8 cellular contexts compared by ENCODE assay signal in genomic region chr19:47095707-47096704, GRCh38. TPM values are rescaled to one million over a fixed set of nuclear protein-coding genes. Genes with fewer than 3 reads are reported as not detected.
A peak's percentile ranks its signal among the peaks of the same experiment; 100 is the strongest.
DNase-seq lines count a peak whose midpoint lies in the region; ATAC-seq and TF ChIP-seq lines count a peak whose summit lies in the region.

No MANE protein-coding gene starts in this region.

- H3K4me3 Mint-ChIP-seq in T-cell: peak overlapping the region in 1 of 3 donors; percentile 59

- H3K9me3 ChIP-seq in DND-41 (ENCODE audit: insufficient read depth, low read length, severe bottlenecking): no peaks in the 10 kb centered on the region
- no peaks in the 10 kb centered on the region for H3K9me3 ChIP-seq in parathyroid adenoma (ENCODE audit: control insufficient read depth, low read length)

- H3K4me1 ChIP-seq in DND-41 (ENCODE audit: insufficient read depth, low read length) (peaks cover 21% of the 10 kb centered on the region), parathyroid adenoma (peaks cover 51% of the 10 kb centered on the region)

- H3K79me2 ChIP-seq in DND-41 (ENCODE audit: insufficient read depth, low read length): peaks cover 91% of the 10 kb centered on the region
- H3K79me2 ChIP-seq in parathyroid adenoma: peaks cover 10% of the 10 kb centered on the region

- CTCF ChIA-PET in T-cell (lab: Charles Lee) (interaction anchor here (0.5 to 1.5 kb wide), 7 partner anchors 15 to 1809 kb away, joined by 3 to 7 read pairs (median 3); no protein-coding TSS in a partner anchor), HEK293T (lab: Yijun Ruan, JAX) (no interaction called here)

- peak overlapping the region; percentile 37 for H3K27ac ChIP-seq in DND-41 (ENCODE audit: low read length)
- peak overlapping the region; percentile 86 for H3K27ac ChIP-seq in parathyroid adenoma

- H3K27me3 ChIP-seq in DND-41 (ENCODE audit: insufficient read depth, low read length, poor library complexity) (no peaks in the 10 kb centered on the region), parathyroid adenoma (ENCODE audit: control insufficient read depth, insufficient read depth, low read length) (no peaks in the 10 kb centered on the region)

- H3K9ac ChIP-seq in DND-41 (ENCODE audit: low read depth, low read length) (peak overlapping the region; percentile 26), parathyroid adenoma (no peak overlapping the region)

- H3K36me3 ChIP-seq in DND-41 (ENCODE audit: insufficient read depth, low read length) (peaks cover 68% of the 10 kb centered on the region), parathyroid adenoma (ENCODE audit: control insufficient read depth, insufficient read depth, low read length) (no peaks in the 10 kb centered on the region)

- peaks cover 73% of the 10 kb centered on the region for H4K20me1 ChIP-seq in DND-41 (ENCODE audit: insufficient read depth, low read length)

- H2AFZ ChIP-seq in DND-41 (ENCODE audit: low read depth, low read length): no peak overlapping the region
- H2AFZ ChIP-seq in parathyroid adenoma: peak overlapping the region; percentile 29

- peaks cover 32% of the 10 kb centered on the region for H3K36me3 Mint-ChIP-seq in T-cell

- H3K4me1 Mint-ChIP-seq in T-cell: peaks cover 57 to 62% (median 59%) of the 10 kb centered on the region in 3 donors

- POLR2A ChIA-PET in T-cell (lab: Charles Lee) (interaction anchor here (0.6 to 1.5 kb wide), 4 partner anchors 17 to 1420 kb away, joined by 3 to 5 read pairs (median 4); partner anchors contain the start of gene ZC3H4 (in 1 of the 2)), HEK293T (lab: Yijun Ruan, JAX) (interaction anchor here (1.0 to 4.9 kb wide), 3 partner anchors 11 to 35 kb away, joined by 3 to 28 read pairs (median 3); partner anchors contain the start of gene ZC3H4)

- H3K4me2 ChIP-seq in DND-41 (ENCODE audit: insufficient read depth, low read length) (no peak overlapping the region), parathyroid adenoma (ENCODE audit: low read length) (peak overlapping the region; percentile 27)

- DNase-seq in DND-41 (peak; percentile 27), T-cell (no peak), NCI-H146 treated with DMSO at 0.1 percent for 48 hours (lab: John Stamatoyannopoulos, UW; ENCODE audit: unreplicated experiment) (no peak), HEK293T (ENCODE audit: extremely low spot score) (no peak), middle frontal gyrus (ENCODE audit: extremely low spot score, low spot score) (no peak)

- no peaks in the 10 kb centered on the region for H3K9me3 Mint-ChIP-seq in T-cell

- ATAC-seq in DND-41 (ENCODE audit: insufficient read depth, low read depth): no peak
- ATAC-seq in T-cell (replicated peaks in 1 of 4): no peak
- peak; percentile 92 for ATAC-seq in esophagus mucosa
- no peak for ATAC-seq in HG03520 (IDR thresholded peaks at IDR 0.05; ENCODE audit: unreplicated experiment)

- no peak overlapping the region for H3K4me3 ChIP-seq in DND-41 (ENCODE audit: low read depth in 1 of 2, low read length in 2 of 2)
- H3K4me3 ChIP-seq in parathyroid adenoma (ENCODE audit: low read depth, low read length): no peak overlapping the region

- H3K27me3 Mint-ChIP-seq in T-cell: no peaks in the 10 kb centered on the region

- peak overlapping the region; percentile 94 to 95 for H3K27ac Mint-ChIP-seq in T-cell

- TF ChIP-seq CTCF in DND-41 (IDR thresholded peaks at IDR 0.05; ENCODE audit: borderline replicate concordance, extremely low read depth, low read length, poor library complexity, severe bottlenecking) (no peak), parathyroid adenoma (IDR thresholded peaks at IDR 0.05) (peak; percentile 10)

TF ChIP-seq in HEK293T, 16 proteins besides CTCF, POLR2A, EP300 and RAD21:
- no peak for TF ChIP-seq LEF1 (IDR thresholded peaks at IDR 0.05; ENCODE audit: borderline replicate concordance)
- TF ChIP-seq ZNF384 (IDR thresholded peaks at IDR 0.05): no peak
- TF ChIP-seq BHLHE40 (IDR thresholded peaks at IDR 0.05; ENCODE audit: borderline replicate concordance): no peak
- no peak for TF ChIP-seq SP1 (IDR thresholded peaks at IDR 0.05)
- TF ChIP-seq L3MBTL2 (conservative IDR thresholded peaks at IDR 0.05): no peak
- no peak for TF ChIP-seq ELF4 (IDR thresholded peaks at IDR 0.05)
- TF ChIP-seq FOXA1 (IDR thresholded peaks at IDR 0.05): no peak
- no peak for TF ChIP-seq HDGF (IDR thresholded peaks at IDR 0.05; ENCODE audit: borderline replicate concordance)
- no peak for TF ChIP-seq TARDBP (IDR thresholded peaks at IDR 0.05)
- TF ChIP-seq FOXM1 (IDR thresholded peaks at IDR 0.05; ENCODE audit: borderline replicate concordance): no peak
- no peak for TF ChIP-seq FOXK2 (IDR thresholded peaks at IDR 0.05)
- no peak for TF ChIP-seq NFRKB (IDR thresholded peaks at IDR 0.05)
- TF ChIP-seq CTBP1 (IDR thresholded peaks at IDR 0.05; ENCODE audit: borderline replicate concordance): no peak
- TF ChIP-seq SUZ12 (IDR thresholded peaks at IDR 0.05): no peak
- no peak for TF ChIP-seq ARNT (IDR thresholded peaks at IDR 0.05)
- TF ChIP-seq, protein P1, sequence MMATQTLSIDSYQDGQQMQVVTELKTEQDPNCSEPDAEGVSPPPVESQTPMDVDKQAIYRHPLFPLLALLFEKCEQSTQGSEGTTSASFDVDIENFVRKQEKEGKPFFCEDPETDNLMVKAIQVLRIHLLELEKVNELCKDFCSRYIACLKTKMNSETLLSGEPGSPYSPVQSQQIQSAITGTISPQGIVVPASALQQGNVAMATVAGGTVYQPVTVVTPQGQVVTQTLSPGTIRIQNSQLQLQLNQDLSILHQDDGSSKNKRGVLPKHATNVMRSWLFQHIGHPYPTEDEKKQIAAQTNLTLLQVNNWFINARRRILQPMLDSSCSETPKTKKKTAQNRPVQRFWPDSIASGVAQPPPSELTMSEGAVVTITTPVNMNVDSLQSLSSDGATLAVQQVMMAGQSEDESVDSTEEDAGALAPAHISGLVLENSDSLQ (IDR thresholded peaks at IDR 0.05): no peak

RNA-seq across cellular contexts. Expression of gene ZC3H4, which starts 17.6 kb away (rescaled TPM):
- total RNA-seq in T-cell (10 to 100 TPM; 64.0 to 81.4 (median 72.3) TPM), esophagus mucosa (28.1 TPM)

RNA-seq across cellular contexts. Expression of gene SAE1, which starts 34.6 kb away (rescaled TPM):
- total RNA-seq in T-cell (10 to 100 TPM; 42.6 to 54.9 (median 44.0) TPM), esophagus mucosa (53.2 TPM)

RNA-seq across cellular contexts. Expression of gene TMEM160, which starts 47.6 kb away (rescaled TPM):
- total RNA-seq in T-cell (10 to 100 TPM; 26.6 to 49.0 (median 46.8) TPM), esophagus mucosa (34.5 TPM)
